7 cellular contexts compared by ENCODE assay signal in the genomic region with DNA sequence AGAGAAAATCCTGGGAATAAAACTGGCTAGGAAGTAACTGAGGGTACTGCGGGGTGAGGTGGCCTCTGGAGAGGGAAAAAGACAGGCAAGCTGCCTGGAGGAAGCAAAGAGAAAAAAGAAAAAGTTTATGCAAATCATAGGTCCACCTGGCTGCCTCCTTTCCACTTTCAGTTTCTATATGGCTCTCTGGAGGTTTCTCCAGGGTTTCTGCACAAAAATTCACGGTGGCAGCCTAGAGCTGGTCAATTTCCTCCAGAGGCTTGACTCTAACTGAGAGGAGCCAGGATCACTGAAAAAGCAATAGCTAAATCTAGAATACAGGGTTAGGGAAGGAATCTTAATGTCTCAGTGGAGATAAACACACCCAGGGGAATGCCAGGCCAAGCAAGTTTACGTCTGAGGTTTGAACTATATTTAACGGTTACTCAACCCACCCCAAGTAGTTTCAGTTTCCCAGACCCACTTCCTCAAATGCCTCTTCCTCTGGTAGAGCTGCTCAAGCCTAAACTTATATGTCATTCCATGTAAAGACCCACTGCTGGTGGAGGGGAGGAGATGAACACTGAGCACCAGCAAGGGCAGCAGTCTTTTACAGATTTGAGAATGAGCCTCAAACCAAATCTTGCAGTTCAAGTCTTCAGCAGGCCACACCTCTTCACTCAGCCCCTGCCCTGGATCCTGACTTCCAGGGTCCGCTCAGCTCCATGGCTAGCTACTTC. TPM values are rescaled to one million over a fixed set of nuclear protein-coding genes. Genes with fewer than 3 reads are reported as not detected.
DNase-seq lines count a peak whose midpoint lies in the region; ATAC-seq, FAIRE-seq and TF ChIP-seq lines count a peak whose summit lies in the region.

No MANE protein-coding gene starts in this region.

- H3F3A ChIP-seq in GM23338 (replicated peaks; ENCODE audit: low read depth) (no peaks in the 10 kb centered on the region), MM.1S (ENCODE audit: insufficient read depth, low read length) (no peaks in the 10 kb centered on the region)

- peak; percentile 15 for DNase-seq in GM23338 (ENCODE audit: low spot score)
- peak; percentile 61 for DNase-seq in MM.1S
- DNase-seq in activated naive CD4-positive, alpha-beta T cell treated with Interleukin-2 at 50 U/mL for 16 hours, result peak; percentile 25
- DNase-seq in immature natural killer cell, result peak; percentile 60 to 64 (median 61)
- no peak for DNase-seq in HTR-8/SVneo (ENCODE audit: insufficient read length, low spot score)

- H3K4me3 Mint-ChIP-seq in GM23338, result no peak overlapping the region
- peak overlapping the region; percentile 84 to 93 (median 88) for H3K4me3 Mint-ChIP-seq in immature natural killer cell

- H3K36me3 ChIP-seq in GM23338 (ENCODE audit: insufficient read depth) (no peaks in the 10 kb centered on the region), MM.1S (replicated peaks; ENCODE audit: insufficient read depth, low read length) (no peaks in the 10 kb centered on the region), stomach smooth muscle (ENCODE audit: control insufficient read depth in 2 of 2, insufficient read depth in 2 of 2, low read length in 2 of 2) (no peaks in the 10 kb centered on the region)

- H4K20me1 ChIP-seq in GM23338 (replicated peaks; ENCODE audit: insufficient read depth), result no peaks in the 10 kb centered on the region
- no peaks in the 10 kb centered on the region for H4K20me1 ChIP-seq in MM.1S (ENCODE audit: insufficient read depth, low read length)

- H3K27ac Mint-ChIP-seq in GM23338, result peak overlapping the region; percentile 14; the same call in 1 of the 2 replicates
- peak overlapping the region; percentile 94 to 97 (median 96) for H3K27ac Mint-ChIP-seq in immature natural killer cell

- FAIRE-seq in HTR-8/SVneo (lab: Jason Lieb, UNC), result no peak

- H3K9me3 ChIP-seq in MM.1S (replicated peaks; ENCODE audit: insufficient read depth, low read length) (no peaks in the 10 kb centered on the region), stomach smooth muscle (ENCODE audit: control insufficient read depth in 2 of 2, low read length in 2 of 2) (no peaks in the 10 kb centered on the region)

- H3K9me2 ChIP-seq in GM23338 (ENCODE audit: insufficient read depth), result no peaks in the 10 kb centered on the region
- no peaks in the 10 kb centered on the region for H3K9me2 ChIP-seq in MM.1S (replicated peaks; ENCODE audit: insufficient read depth, low read length)

- H3K36me3 Mint-ChIP-seq in GM23338 (ENCODE audit: low read depth), result no peaks in the 10 kb centered on the region
- H3K36me3 Mint-ChIP-seq in immature natural killer cell, result peaks cover 0 to 4% (median 4%) of the 10 kb centered on the region in 3 donors

- H2AFZ ChIP-seq in GM23338, result no peak overlapping the region
- peak overlapping the region; percentile 29; the same call in 1 of the 2 replicates for H2AFZ ChIP-seq in MM.1S (ENCODE audit: low read length)

- no peak overlapping the region for H3K4me3 ChIP-seq in GM23338
- H3K4me3 ChIP-seq in MM.1S (ENCODE audit: low read length), result peak overlapping the region; percentile 54
- peak overlapping the region; percentile 47 to 63 for H3K4me3 ChIP-seq in stomach smooth muscle (ENCODE audit: low read length in 2 of 2)

- H3K9ac ChIP-seq in MM.1S (ENCODE audit: low read length) (no peak overlapping the region), stomach smooth muscle (ENCODE audit: low read length in 2 of 2) (peak overlapping the region; percentile 19 to 47)

- H3K79me2 ChIP-seq in GM23338 (replicated peaks; ENCODE audit: insufficient read depth), result no peaks in the 10 kb centered on the region
- no peaks in the 10 kb centered on the region for H3K79me2 ChIP-seq in MM.1S (ENCODE audit: low read length)

- peaks cover 12% of the 10 kb centered on the region; the same call in 1 of the 2 replicates for H3K4me1 ChIP-seq in GM23338 (ENCODE audit: insufficient read depth)
- peaks cover 24% of the 10 kb centered on the region for H3K4me1 ChIP-seq in MM.1S (ENCODE audit: low read length)
- H3K4me1 ChIP-seq in stomach smooth muscle (ENCODE audit: control insufficient read depth, insufficient read depth, low read length), result peaks cover 34% of the 10 kb centered on the region

- no peak overlapping the region for H3K27ac ChIP-seq in GM23338 (ENCODE audit: low read depth)
- H3K27ac ChIP-seq in MM.1S (ENCODE audit: low read length), result peak overlapping the region; percentile 36; the same call in 1 of the 2 replicates
- H3K27ac ChIP-seq in stomach smooth muscle (ENCODE audit: low read length), result peak overlapping the region; percentile 74

- peaks cover 17% of the 10 kb centered on the region for H3K27me3 ChIP-seq in GM23338 (ENCODE audit: insufficient read depth)
- peaks cover 65% of the 10 kb centered on the region for H3K27me3 ChIP-seq in MM.1S (replicated peaks; ENCODE audit: insufficient read depth, low read length)
- no peaks in the 10 kb centered on the region for H3K27me3 ChIP-seq in stomach smooth muscle (ENCODE audit: control insufficient read depth in 1 of 2, insufficient read depth in 2 of 2, low read length in 2 of 2)

- TF ChIP-seq CTCF in GM23338 (conservative IDR thresholded peaks at IDR 0.05; ENCODE audit: low read depth in 2 of 2) (no peak), MM.1S (IDR thresholded peaks at IDR 0.05; ENCODE audit: low read length) (no peak)

- ATAC-seq in GM18508 (IDR thresholded peaks at IDR 0.05; ENCODE audit: insufficient read depth, unreplicated experiment), result peak; percentile 51
- no peak for ATAC-seq in GM23338

- peaks cover 19% of the 10 kb centered on the region for H3K4me1 Mint-ChIP-seq in GM23338
- H3K4me1 Mint-ChIP-seq in immature natural killer cell, result peaks cover 76 to 92% of the 10 kb centered on the region in 2 donors

- 0 out of 2 replicates have a peak overlapping the region, but pooled peaks have one; percentile 1 for H3K4me2 ChIP-seq in GM23338
- peak overlapping the region; percentile 91 for H3K4me2 ChIP-seq in MM.1S (ENCODE audit: low read depth, low read length)

- H3K9me3 Mint-ChIP-seq in GM23338, result no peaks in the 10 kb centered on the region; the same call in 2 of the 3 replicates
- H3K9me3 Mint-ChIP-seq in immature natural killer cell, result no peaks in the 10 kb centered on the region

- peaks cover 10% of the 10 kb centered on the region for H3K27me3 Mint-ChIP-seq in GM23338 (ENCODE audit: insufficient read depth, low read depth, poor library complexity)
- peaks cover 0 to 3% (median 0%) of the 10 kb centered on the region in 3 donors for H3K27me3 Mint-ChIP-seq in immature natural killer cell (ENCODE audit: low read depth in 3 of 3)

TF ChIP-seq in GM23338, 12 proteins besides CTCF, POLR2A, EP300 and RAD21 (continues in another document):
- no peak for TF ChIP-seq EZH2phosphoT487 (IDR thresholded peaks at IDR 0.05; ENCODE audit: unreplicated experiment)

RNA-seq across cellular contexts. Expression of a gene that starts 5.7 kb away (rescaled TPM):
- 5.4 and 7.2 TPM in 2 replicates for total RNA-seq in GM23338 (2014; rRNA removed; shearing (Covaris generic))
- 5.1 and 5.9 TPM in 2 replicates for polyA plus RNA-seq in GM23338 (2016; fragmentation: Nextera tagmentation; extraction: Ambion mirVana)
- 10 to 100 TPM; 24.9 to 36.2 (median 33.6) TPM for polyA plus RNA-seq in immature natural killer cell

RNA-seq across cellular contexts. Expression of a gene that starts 19.7 kb away (rescaled TPM):
- total RNA-seq in GM23338 (2014; rRNA removed; shearing (Covaris generic)), result 5.9 and 7.4 TPM in 2 replicates
- polyA plus RNA-seq in GM23338 (2016; fragmentation: Nextera tagmentation; extraction: Ambion mirVana) (2.8 and 3.0 TPM in 2 replicates), immature natural killer cell (under 1 TPM; 0.18 to 0.27 (median 0.23) TPM)

RNA-seq across cellular contexts. Expression of a gene that starts 50.4 kb away (rescaled TPM):
- 44.2 and 46.2 TPM in 2 replicates for total RNA-seq in GM23338 (2014; rRNA removed; shearing (Covaris generic))
- polyA plus RNA-seq in GM23338 (2016; fragmentation: Nextera tagmentation; extraction: Ambion mirVana), result 83.9 and 99.5 TPM in 2 replicates
- polyA plus RNA-seq in immature natural killer cell, result not detected

Comparison
In these comparisons a context has a peak if more than half of its experiments do, and no peak if none do; other contexts are left out.
1. RNA of a gene that starts 50.4 kb away (polyA plus RNA-seq): 83.9 to 99.5 TPM in GM23338; not detected in immature natural killer cell; every median in the first group is over 10 times any median in the second.